ENCODE assay signal across 13 cellular contexts in the genomic region with DNA sequence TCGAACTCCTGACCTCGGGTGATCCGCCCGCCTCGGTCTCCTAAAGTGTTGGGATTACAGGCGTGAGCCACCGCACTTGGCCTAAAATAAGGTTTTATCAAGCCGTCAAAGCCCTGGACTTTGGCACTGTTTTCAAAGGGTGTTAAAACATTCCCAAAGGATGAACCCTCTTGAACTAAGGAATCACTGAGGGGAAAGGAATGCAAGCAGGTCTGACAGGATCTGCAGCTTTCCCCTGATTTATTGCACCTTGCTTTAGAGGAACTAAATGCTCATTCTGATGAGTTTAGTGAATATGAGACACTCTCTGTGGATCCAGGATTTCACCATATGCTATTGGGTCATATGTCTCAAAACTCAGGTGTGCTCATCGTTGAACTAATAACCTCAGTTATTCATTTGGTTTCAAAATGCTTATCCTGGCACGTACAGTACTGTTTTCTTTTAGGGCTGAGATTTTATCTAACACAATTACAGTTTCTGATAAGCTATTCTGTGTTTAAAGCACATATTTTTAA.
A peak's percentile ranks its signal among the peaks of the same experiment; 100 is the strongest.
DNase-seq lines count a peak whose midpoint lies in the region; ATAC-seq, FAIRE-seq and TF ChIP-seq lines count a peak whose summit lies in the region.
"Had no signal": no experiment of that assay in that cellular context is flagged by ENCODE, and none has a peak within 500 bp of the region (broad histone marks: within the 10 kb centered on the region; RNA-seq: fewer than 3 reads in every experiment).

No MANE protein-coding gene starts in this region.

- POLR2A ChIA-PET in Panc1 (lab: Charles Lee): interaction anchor here (0.6 kb wide), 1 partner anchor 86 kb away, joined by 9 read pairs; no protein-coding TSS in a partner anchor

- H3K4me2 ChIP-seq in GM23248 (ENCODE audit: unreplicated experiment): no peak overlapping the region
- H3K4me2 ChIP-seq: KMS-11 had no signal

- 81 to 83% methylated on average over 10 of the region's 10 CpGs for WGBS in GM23248 (ENCODE audit: low coverage in 1 of 2, low lambda C conversion rate in 2 of 2, missing lambda C conversion rate in 2 of 2), 2 experiments
- 49 to 53% methylated on average over 10 of the region's 10 CpGs for WGBS in pancreas, 2 donors

- in situ Hi-C loops in GM23248 (cut with MboI): no loop called here
- in situ Hi-C loops in Panc1 (cut with HindIII; ENCODE audit: low pct_unique_long_range_greater_than_20kb, low sequenced_read_pairs): no loop called here

- no peak overlapping the region for H2AFZ ChIP-seq in GM23248

- no peak overlapping the region for H3K27ac Mint-ChIP-seq in activated naive CD4-positive, alpha-beta T cell treated with anti-CD3 and anti-CD28 coated beads, Interleukin-2, amount 50 U/mL, for 72 hours
- H3K27ac Mint-ChIP-seq: activated CD8-positive, alpha-beta memory T cell treated with anti-CD3 and anti-CD28 coated beads, Interleukin-2, amount 10 ng/mL, durations not matched to agents 7 days and 5 days; T-helper 17 cell had no signal

- intact Hi-C loops in Panc1 (cut with micrococcal nuclease; ENCODE audit: unreplicated experiment) (loop anchor here (10.0 kb wide), 1 partner anchor 110 kb away; no protein-coding TSS in a partner anchor), pancreas (cut with DNase I) (no loop called here)

- TF ChIP-seq CTCF in Panc1 (IDR thresholded peaks at IDR 0.05): no peak
- TF ChIP-seq CTCF in foreskin keratinocyte (conservative IDR thresholded peaks at IDR 0.05): no peak
- no peak for TF ChIP-seq CTCF in pancreas (IDR thresholded peaks at IDR 0.05)
- TF ChIP-seq CTCF in coronary artery (IDR thresholded peaks at IDR 0.05): no peak

- H3K9me3 ChIP-seq in GM23248 (ENCODE audit: low read depth): no peaks in the 10 kb centered on the region
- no peaks in the 10 kb centered on the region for H3K9me3 ChIP-seq in Panc1 (ENCODE audit: control insufficient read depth, insufficient read depth, low read depth, low read length)
- no peaks in the 10 kb centered on the region for H3K9me3 ChIP-seq in pancreas

- H3K27ac ChIP-seq in GM23248 (no peak overlapping the region), Panc1 (ENCODE audit: low read length) (peak overlapping the region; percentile 100), foreskin keratinocyte (peak overlapping the region; percentile 47), pancreas (no peak overlapping the region), coronary artery (no peak overlapping the region)
- H3K27ac ChIP-seq: KMS-11 had no signal

- no peaks in the 10 kb centered on the region for H3K9me3 Mint-ChIP-seq in activated naive CD4-positive, alpha-beta T cell treated with anti-CD3 and anti-CD28 coated beads, Interleukin-2, amount 50 U/mL, for 72 hours

- CTCF ChIA-PET in Panc1 (lab: Charles Lee): interaction anchor here (0.7 to 1.0 kb wide), 2 partner anchors 27 to 65 kb away, joined by 3 to 4 read pairs; no protein-coding TSS in a partner anchor

- no peaks in the 10 kb centered on the region for H3K9me2 ChIP-seq in GM23248 (ENCODE audit: insufficient read depth)

- H3K4me1 ChIP-seq in GM23248 (ENCODE audit: insufficient read depth): peaks cover 59% of the 10 kb centered on the region
- peaks cover 99% of the 10 kb centered on the region for H3K4me1 ChIP-seq in Panc1 (ENCODE audit: control insufficient read depth, insufficient read depth, low read length)
- peaks cover 51% of the 10 kb centered on the region for H3K4me1 ChIP-seq in foreskin keratinocyte
- no peaks in the 10 kb centered on the region for H3K4me1 ChIP-seq in pancreas

- DNase-seq in GM23248 (peak; percentile 39), Panc1 (ENCODE audit: low read depth, low spot score) (peak; percentile 93), foreskin keratinocyte (peak; percentile 99 to 100), pancreas (peak in 2 of 6 donors; percentile 20 to 28), coronary artery (ENCODE audit: low spot score) (no peak)
- DNase-seq in central memory CD4-positive, alpha-beta T cell: no peak
- DNase-seq in activated naive CD4-positive, alpha-beta T cell treated with anti-CD3 and anti-CD28 coated beads, Interleukin-2, amount 50 U/mL, for 72 hours (ENCODE audit: low spot score in 2 of 2): no peak
- DNase-seq: activated CD8-positive, alpha-beta memory T cell treated with anti-CD3 and anti-CD28 coated beads, Interleukin-2, amount 10 ng/mL, durations not matched to agents 7 days and 5 days; COR-L47; NCI-H82; T-helper 17 cell had no signal

- BruUV-seq in Panc1 (replicated peaks; lab: Mats Ljungman, UMichigan): no TSS peak

- no peaks in the 10 kb centered on the region for H4K20me1 ChIP-seq in GM23248 (ENCODE audit: insufficient read depth)

- FAIRE-seq in pancreas (lab: Jason Lieb, UNC): no peak

- H3K4me3 ChIP-seq in GM23248 (no peak overlapping the region), Panc1 (ENCODE audit: low read depth in 2 of 2, low read length in 2 of 2) (peak overlapping the region; percentile 19 to 53), pancreas (no peak overlapping the region), coronary artery (no peak overlapping the region)

- no peaks in the 10 kb centered on the region for H3K27me3 ChIP-seq in GM23248 (replicated peaks; ENCODE audit: insufficient read depth)
- no peaks in the 10 kb centered on the region for H3K27me3 ChIP-seq in Panc1 (ENCODE audit: control insufficient read depth, insufficient read depth, low read length)
- no peaks in the 10 kb centered on the region for H3K27me3 ChIP-seq in foreskin keratinocyte
- H3K27me3 ChIP-seq in pancreas: no peaks in the 10 kb centered on the region

- no peaks in the 10 kb centered on the region for H3K36me3 Mint-ChIP-seq in activated naive CD4-positive, alpha-beta T cell treated with anti-CD3 and anti-CD28 coated beads, Interleukin-2, amount 50 U/mL, for 72 hours
- H3K36me3 Mint-ChIP-seq: activated CD8-positive, alpha-beta memory T cell treated with anti-CD3 and anti-CD28 coated beads, Interleukin-2, amount 10 ng/mL, durations not matched to agents 7 days and 5 days had no signal

- ATAC-seq in Panc1: peak; percentile 50
- peak; percentile 90 for ATAC-seq in foreskin keratinocyte
- peak; percentile 35 to 68 (median 52) for ATAC-seq in pancreas
- ATAC-seq in GM19463 (IDR thresholded peaks at IDR 0.05; ENCODE audit: unreplicated experiment): no peak
- ATAC-seq in activated naive CD4-positive, alpha-beta T cell treated with anti-CD3 and anti-CD28 coated beads, Interleukin-2, amount 50 U/mL, for 72 hours: no peak
- ATAC-seq: activated CD8-positive, alpha-beta memory T cell treated with anti-CD3 and anti-CD28 coated beads, Interleukin-2, amount 10 ng/mL, durations not matched to agents 7 days and 5 days; T-helper 17 cell had no signal

- no peak overlapping the region for H3K9ac ChIP-seq in GM23248
- H3K9ac ChIP-seq: KMS-11 had no signal

- no peaks in the 10 kb centered on the region for H3K79me2 ChIP-seq in GM23248 (ENCODE audit: insufficient read depth)

- H3K36me3 ChIP-seq in GM23248 (ENCODE audit: low read depth) (no peaks in the 10 kb centered on the region), Panc1 (ENCODE audit: control insufficient read depth, insufficient read depth, low read length) (no peaks in the 10 kb centered on the region), pancreas (no peaks in the 10 kb centered on the region)

- peaks cover 30% of the 10 kb centered on the region for H3F3A ChIP-seq in GM23248 (ENCODE audit: insufficient read depth)

Comparison
In these comparisons a context has a peak if more than half of its experiments do, and no peak if none do; other contexts are left out.
1. DNase-seq: peak in GM23248 (single experiment), Panc1 (single experiment) and foreskin keratinocyte (2 of 2); none in coronary artery (single experiment), central memory CD4-positive, alpha-beta T cell (single experiment) and activated naive CD4-positive, alpha-beta T cell treated with anti-CD3 and anti-CD28 coated beads, Interleukin-2, amount 50 U/mL, for 72 hours (0 of 2).
2. H3K27ac ChIP-seq: peak in Panc1 (single experiment) and foreskin keratinocyte (single experiment); none in GM23248 (single experiment), pancreas (0 of 4) and coronary artery (0 of 2).
3. H3K4me3 ChIP-seq: peak in Panc1 (2 of 2); none in GM23248 (single experiment), pancreas (0 of 4) and coronary artery (single experiment).
4. ATAC-seq: peak in Panc1 (single experiment), foreskin keratinocyte (single experiment) and pancreas (4 of 4); none in GM19463 (single experiment) and activated naive CD4-positive, alpha-beta T cell treated with anti-CD3 and anti-CD28 coated beads, Interleukin-2, amount 50 U/mL, for 72 hours (0 of 2).